Comparison of ENCODE assay signal across 13 cellular contexts in genomic region chr5:74415695-74416102, GRCh38.
DNase-seq lines count a peak whose midpoint lies in the region; ATAC-seq, FAIRE-seq and TF ChIP-seq lines count a peak whose summit lies in the region.
"Had no signal": no experiment of that assay in that cellular context is flagged by ENCODE, and none has a peak within 500 bp of the region (broad histone marks: within the 10 kb centered on the region; RNA-seq: fewer than 3 reads in every experiment).

No MANE protein-coding gene starts in this region.

- no peak for TF ChIP-seq CTCF in Caco-2 (IDR thresholded peaks at IDR 0.05; ENCODE audit: insufficient read depth in 1 of 2, low read depth in 1 of 2, low read length in 1 of 2, severe bottlenecking in 1 of 2, unreplicated experiment in 1 of 2)
- TF ChIP-seq CTCF in K562 (IDR thresholded peaks at IDR 0.05 in 2 of 3, conservative IDR thresholded peaks at IDR 0.05 in 1 of 3; ENCODE audit: insufficient read depth in 2 of 3, low read depth in 1 of 3, low read length in 3 of 3): no peak
- no peak for TF ChIP-seq CTCF in lung (IDR thresholded peaks at IDR 0.05; ENCODE audit: control extremely low read depth, extremely low read depth)

- TF ChIP-seq RAD21 in K562 (CRISPR knock-in tag; conservative IDR thresholded peaks at IDR 0.05 in 1 of 2, IDR thresholded peaks at IDR 0.05 in 1 of 2): no peak

- in situ Hi-C loops in K562 (cut with MboI): no loop called here

- no peaks in the 10 kb centered on the region for H3K27me3 Mint-ChIP-seq in Caco-2 (ENCODE audit: insufficient read depth, unreplicated experiment)

- no peaks in the 10 kb centered on the region for H3K9me1 ChIP-seq in K562 (ENCODE audit: control insufficient read depth, insufficient read depth, low read length)

- H3K27ac Mint-ChIP-seq in Caco-2 (ENCODE audit: unreplicated experiment): peak overlapping the region; percentile 60
- H3K27ac Mint-ChIP-seq: activated naive CD4-positive, alpha-beta T cell treated with anti-CD3 and anti-CD28 coated beads, Interleukin-2, amount 10 ng/mL, durations not matched to agents 7 days and 5 days; T-helper 1 cell treated with Interleukin-12 subunit alpha and Interleukin-12 subunit beta and Interleukin-4 antibody, amounts not matched to agents 30 μg/mL and 1 μg/mL, for 36 hours had no signal

- H3K27me3 ChIP-seq in Caco-2 (replicated peaks; ENCODE audit: control insufficient read depth, insufficient read depth, low read length) (no peaks in the 10 kb centered on the region), K562 (ENCODE audit: control insufficient read depth in 2 of 2, insufficient read depth in 2 of 2, low read length in 2 of 2) (no peaks in the 10 kb centered on the region), lung (ENCODE audit: control insufficient read depth, insufficient read depth) (no peaks in the 10 kb centered on the region)

- H3K4me1 Mint-ChIP-seq in Caco-2 (ENCODE audit: low read depth, unreplicated experiment): peaks cover 76% of the 10 kb centered on the region
- H3K4me1 Mint-ChIP-seq: activated naive CD4-positive, alpha-beta T cell treated with anti-CD3 and anti-CD28 coated beads, Interleukin-2, amount 10 ng/mL, durations not matched to agents 7 days and 5 days had no signal

- no peaks in the 10 kb centered on the region for H3K9me3 Mint-ChIP-seq in Caco-2 (ENCODE audit: unreplicated experiment)
- H3K9me3 Mint-ChIP-seq: activated naive CD4-positive, alpha-beta T cell treated with anti-CD3 and anti-CD28 coated beads, Interleukin-2, amount 10 ng/mL, durations not matched to agents 7 days and 5 days; T-helper 1 cell treated with Interleukin-12 subunit alpha and Interleukin-12 subunit beta and Interleukin-4 antibody, amounts not matched to agents 30 μg/mL and 1 μg/mL, for 36 hours had no signal

- ATAC-seq in K562: peak; percentile 83
- ATAC-seq in lung (ENCODE audit: insufficient read depth, low FRiP score): peak; percentile 19
- no peak for ATAC-seq in HG02981 (IDR thresholded peaks at IDR 0.05; ENCODE audit: unreplicated experiment)
- ATAC-seq in GM18868 (IDR thresholded peaks at IDR 0.05; ENCODE audit: unreplicated experiment): no peak

- no peaks in the 10 kb centered on the region for H3K79me2 ChIP-seq in K562 (ENCODE audit: control insufficient read depth, insufficient read depth, low read length)

- POLR2A ChIA-PET in Caco-2 (lab: Charles Lee) (interaction anchor here (0.6 to 1.2 kb wide), 2 partner anchors 215 to 225 kb away, joined by 3 to 7 read pairs; partner anchors contain the start of gene ENC1), K562 (lab: Yijun Ruan, JAX) (interaction anchor here (0.5 to 2.2 kb wide), 4 partner anchors 9 to 374 kb away, joined by 3 to 7 read pairs (median 4); no protein-coding TSS in a partner anchor)

- peak overlapping the region; percentile 70 for H2AFZ ChIP-seq in K562 (ENCODE audit: low read depth, low read length)

- TF ChIP-seq POLR2A in K562 (conservative IDR thresholded peaks at IDR 0.05): no peak

- no peaks in the 10 kb centered on the region for H4K20me1 ChIP-seq in K562 (replicated peaks; ENCODE audit: control insufficient read depth, insufficient read depth, low read length)

- 0% methylated on average over 7 of the region's 7 CpGs for WGBS in K562 (ENCODE audit: insufficient coverage, low coverage, missing lambda C conversion rate)
- 8 to 11% methylated on average over 7 of the region's 7 CpGs for WGBS in lung, 2 donors

- peak; percentile 58; the same call in 1 of the 2 replicates for TF ChIP-seq EP300 in K562 (IDR thresholded peaks at IDR 0.05; ENCODE audit: low read length)

- no peaks in the 10 kb centered on the region for H3K36me3 ChIP-seq in Caco-2 (ENCODE audit: control insufficient read depth, insufficient read depth, low read length)
- no peaks in the 10 kb centered on the region for H3K36me3 ChIP-seq in K562 (ENCODE audit: control insufficient read depth, insufficient read depth, low read length)
- H3K36me3 ChIP-seq in lung (ENCODE audit: control insufficient read depth in 2 of 2, insufficient read depth in 2 of 2, low read length in 2 of 2): no peaks in the 10 kb centered on the region

- intact Hi-C loops in Caco-2 (cut with micrococcal nuclease; ENCODE audit: unreplicated experiment): no loop called here
- intact Hi-C loops in K562 (cut with micrococcal nuclease): no loop called here

- no TSS peak for BruUV-seq in Caco-2 (replicated peaks; lab: Mats Ljungman, UMichigan)
- BruUV-seq in K562 (replicated peaks; lab: Mats Ljungman, UMichigan): no TSS peak

- DNase-seq in Caco-2 (peak; percentile 34 to 50), NCI-H1694 treated with DMSO at 0.1 percent for 48 hours (lab: John Stamatoyannopoulos, UW) (peak; percentile 32), K562 (ENCODE audit: extremely low read depth in 1 of 4, low spot score in 3 of 4) (peak in 3 of 4 experiments; percentile 11 to 71 (median 52)), lung (ENCODE audit: low spot score) (no peak), activated gamma-delta T cell treated with Interleukin-2 at 50 U/mL for 16 hours (no peak)
- DNase-seq in activated CD4-positive, alpha-beta T cell treated with anti-CD3 and anti-CD28 coated beads for 48 hours: no peak
- DNase-seq: activated naive CD4-positive, alpha-beta T cell treated with anti-CD3 and anti-CD28 coated beads, Interleukin-2, amount 10 ng/mL, durations not matched to agents 7 days and 5 days; AML-193; GF-D8; kidney had no signal

- H3K36me3 Mint-ChIP-seq in Caco-2 (ENCODE audit: insufficient read depth, unreplicated experiment): no peaks in the 10 kb centered on the region
- H3K36me3 Mint-ChIP-seq: activated naive CD4-positive, alpha-beta T cell treated with anti-CD3 and anti-CD28 coated beads, Interleukin-2, amount 10 ng/mL, durations not matched to agents 7 days and 5 days had no signal

- H3K4me3 ChIP-seq in Caco-2 (ENCODE audit: low read depth, low read length): no peak overlapping the region
- H3K4me3 ChIP-seq in K562: no peak overlapping the region
- no peak overlapping the region for H3K4me3 ChIP-seq in lung

- H3K9me3 ChIP-seq in Caco-2: no peaks in the 10 kb centered on the region
- H3K9me3 ChIP-seq in K562 (replicated peaks; ENCODE audit: control insufficient read depth, insufficient read depth, low read depth, low read length): no peaks in the 10 kb centered on the region
- H3K9me3 ChIP-seq in lung (ENCODE audit: control insufficient read depth in 2 of 2, insufficient read depth in 1 of 2, low read length in 1 of 2): no peaks in the 10 kb centered on the region

- peak overlapping the region; percentile 30; the same call in 1 of the 2 replicates for H3K4me2 ChIP-seq in K562 (ENCODE audit: insufficient read depth, low read length)

- no peak overlapping the region for H3K9ac ChIP-seq in K562 (ENCODE audit: insufficient read depth in 1 of 2, low read depth in 2 of 2, low read length in 2 of 2)

- H3K4me1 ChIP-seq in Caco-2 (peaks cover 66% of the 10 kb centered on the region), K562 (replicated peaks in 1 of 2; ENCODE audit: control insufficient read depth in 2 of 2, insufficient read depth in 2 of 2, low read length in 2 of 2) (peaks cover 0 to 6% of the 10 kb centered on the region in 2 experiments; a peak in 2 of 5 replicates), lung (ENCODE audit: control insufficient read depth in 2 of 2, insufficient read depth in 2 of 2, low read length in 2 of 2) (peaks cover 0 to 3% of the 10 kb centered on the region in 2 donors)

- FAIRE-seq in K562 (lab: Jason Lieb, UNC): peak; percentile 75
- FAIRE-seq: kidney had no signal

- H3K4me3 Mint-ChIP-seq in Caco-2 (ENCODE audit: unreplicated experiment): peak overlapping the region; percentile 32
- H3K4me3 Mint-ChIP-seq: activated naive CD4-positive, alpha-beta T cell treated with anti-CD3 and anti-CD28 coated beads, Interleukin-2, amount 10 ng/mL, durations not matched to agents 7 days and 5 days; T-helper 1 cell treated with Interleukin-12 subunit alpha and Interleukin-12 subunit beta and Interleukin-4 antibody, amounts not matched to agents 30 μg/mL and 1 μg/mL, for 36 hours had no signal

- H3K27ac ChIP-seq in K562 (ENCODE audit: extremely low read depth, low read depth, low read length): peak overlapping the region; percentile 50; the same call in 2 of the 3 replicates
- H3K27ac ChIP-seq in lung (ENCODE audit: low read depth in 1 of 2, low read length in 1 of 2): peak overlapping the region in 1 of 2 donors; percentile 26

- CTCF ChIA-PET in Caco-2 (lab: Charles Lee) (interaction anchor here (0.6 to 1.1 kb wide), 2 partner anchors 131 to 220 kb away, joined by 3 to 4 read pairs; no protein-coding TSS in a partner anchor), K562 (lab: Yijun Ruan, JAX; ENCODE audit: low intra/inter-chr PET ratio) (no interaction called here)

TF ChIP-seq in K562, 482 proteins besides CTCF, POLR2A, EP300 and RAD21 (continues in another document):
- TF ChIP-seq SOX6 (IDR thresholded peaks at IDR 0.05) (0 out of 2 replicates have a peak, but pooled peaks have one; percentile 15), HMBOX1 (IDR thresholded peaks at IDR 0.05) (peak; percentile 23; the same call in 1 of the 2 replicates), XRCC5 (IDR thresholded peaks at IDR 0.05; ENCODE audit: low read depth, low read length) (no peak), RBM39 (optimal IDR thresholded peaks at IDR 0.05; ENCODE audit: low read depth, low read length) (no peak), EGR1 (conservative IDR thresholded peaks at IDR 0.05) (no peak), ZNF668 (CRISPR knock-in tag; IDR thresholded peaks at IDR 0.05) (no peak), DPF2 (IDR thresholded peaks at IDR 0.05) (peak; percentile 58; the same call in 1 of the 2 replicates), KAT7 (CRISPR knock-in tag; IDR thresholded peaks at IDR 0.05; ENCODE audit: borderline replicate concordance) (no peak), ZBTB12 (CRISPR knock-in tag; IDR thresholded peaks at IDR 0.05) (no peak), RUNX1 (IDR thresholded peaks at IDR 0.05; ENCODE audit: low read depth) (no peak)

Comparison
In these comparisons a context has a peak if more than half of its experiments do, and no peak if none do; other contexts are left out.
1. DNase-seq: peak in Caco-2 (2 of 2), NCI-H1694 treated with DMSO at 0.1 percent for 48 hours (single experiment) and K562 (3 of 4); none in lung (single experiment), activated CD4-positive, alpha-beta T cell treated with anti-CD3 and anti-CD28 coated beads for 48 hours (single experiment) and activated gamma-delta T cell treated with Interleukin-2 at 50 U/mL for 16 hours (single experiment).
2. ATAC-seq: peak in K562 (single experiment) and lung (single experiment); none in HG02981 (single experiment) and GM18868 (single experiment).